Comparison of ENCODE assay signal across 1 cellular context in genomic region chr20:9070304-9070703, GRCh38.
TF ChIP-seq lines count a peak whose summit lies in the region.

No MANE protein-coding gene starts in this region.

TF ChIP-seq in WTC11, 78 proteins besides CTCF, POLR2A, EP300 and RAD21 (continued from another document):
- TF ChIP-seq USF1 (CRISPR knock-in tag; IDR thresholded peaks at IDR 0.05) (no peak), MYBL2 (CRISPR knock-in tag; IDR thresholded peaks at IDR 0.05) (no peak), ZNF512 (CRISPR knock-in tag; IDR thresholded peaks at IDR 0.05; ENCODE audit: borderline replicate concordance) (no peak), FOXK1 (CRISPR knock-in tag; IDR thresholded peaks at IDR 0.05) (no peak)
